15 cellular contexts compared by ENCODE assay signal in genomic region chr21:41441546-41441945, GRCh38. TPM values are rescaled to one million over a fixed set of nuclear protein-coding genes. Genes with fewer than 3 reads are reported as not detected.
DNase-seq lines count a peak whose midpoint lies in the region; ATAC-seq and TF ChIP-seq lines count a peak whose summit lies in the region.
"Had no signal": no experiment of that assay in that cellular context is flagged by ENCODE, and none has a peak within 500 bp of the region (broad histone marks: within the 10 kb centered on the region; RNA-seq: fewer than 3 reads in every experiment).

No MANE protein-coding gene starts in this region.

- H3K4me2 ChIP-seq in GM23338, result no peak overlapping the region
- no peak overlapping the region for H3K4me2 ChIP-seq in smooth muscle cell

- H3K9me2 ChIP-seq in GM23338 (ENCODE audit: insufficient read depth), result no peaks in the 10 kb centered on the region

- H3K36me3 Mint-ChIP-seq in effector memory CD8-positive, alpha-beta T cell (ENCODE audit: insufficient read depth), result peaks cover 55% of the 10 kb centered on the region
- H3K36me3 Mint-ChIP-seq in GM23338 (ENCODE audit: low read depth), result peaks cover 5% of the 10 kb centered on the region

- no peaks in the 10 kb centered on the region for H3K4me1 Mint-ChIP-seq in effector memory CD8-positive, alpha-beta T cell (ENCODE audit: low read depth in 2 of 2)
- peaks cover 8% of the 10 kb centered on the region; the same call in 1 of the 3 replicates for H3K4me1 Mint-ChIP-seq in GM23338
- H3K4me1 Mint-ChIP-seq: B cell had no signal

- H4K20me1 ChIP-seq in GM23338 (replicated peaks; ENCODE audit: insufficient read depth), result no peaks in the 10 kb centered on the region
- H4K20me1 ChIP-seq in smooth muscle cell (ENCODE audit: low read depth), result no peaks in the 10 kb centered on the region

- no peaks in the 10 kb centered on the region for H3K27me3 Mint-ChIP-seq in effector memory CD8-positive, alpha-beta T cell
- peaks cover 4% of the 10 kb centered on the region for H3K27me3 Mint-ChIP-seq in GM23338 (ENCODE audit: insufficient read depth, low read depth, poor library complexity)
- H3K27me3 Mint-ChIP-seq: B cell; CD4-positive, alpha-beta memory T cell had no signal

- H3K4me3 Mint-ChIP-seq in effector memory CD8-positive, alpha-beta T cell, result peak overlapping the region in 1 of 2 donors; percentile 13
- no peak overlapping the region for H3K4me3 Mint-ChIP-seq in GM23338
- H3K4me3 Mint-ChIP-seq: B cell; CD4-positive, alpha-beta memory T cell had no signal

- ATAC-seq in effector memory CD8-positive, alpha-beta T cell (replicated peaks), result no peak
- no peak for ATAC-seq in GM23338

- no peaks in the 10 kb centered on the region for H3F3A ChIP-seq in GM23338 (replicated peaks; ENCODE audit: low read depth)
- no peaks in the 10 kb centered on the region for H3F3A ChIP-seq in smooth muscle cell (ENCODE audit: low read depth)

- H3K27me3 ChIP-seq in GM23338 (ENCODE audit: insufficient read depth) (no peaks in the 10 kb centered on the region), smooth muscle cell (ENCODE audit: low read depth) (no peaks in the 10 kb centered on the region)

- H3K36me3 ChIP-seq in GM23338 (ENCODE audit: insufficient read depth) (no peaks in the 10 kb centered on the region), smooth muscle cell (ENCODE audit: low read depth) (no peaks in the 10 kb centered on the region)

- no peak for TF ChIP-seq CTCF in GM23338 (conservative IDR thresholded peaks at IDR 0.05; ENCODE audit: low read depth in 2 of 2)
- no peak for TF ChIP-seq CTCF in smooth muscle cell (IDR thresholded peaks at IDR 0.05; ENCODE audit: borderline replicate concordance, insufficient read depth, poor library complexity, severe bottlenecking)

- H3K27ac ChIP-seq in GM23338 (ENCODE audit: low read depth), result no peak overlapping the region
- H3K27ac ChIP-seq in smooth muscle cell (ENCODE audit: low read depth), result no peak overlapping the region
- H3K27ac ChIP-seq: GM23248 had no signal

- H3K9me3 ChIP-seq in smooth muscle cell (replicated peaks; ENCODE audit: low read depth), result no peaks in the 10 kb centered on the region

- 95% methylated on average over 14 of the region's 14 CpGs for WGBS in smooth muscle cell (ENCODE audit: low lambda C conversion rate)

- TF ChIP-seq POLR2A in GM19193 (IDR thresholded peaks at IDR 0.05; ENCODE audit: extremely low read depth, insufficient read depth, insufficient read length), result peak; percentile 30

- peak; percentile 49 for DNase-seq in activated effector memory CD4-positive, alpha-beta T cell treated with anti-CD3 and anti-CD28 coated beads, Interleukin-2, amount 50 U/mL, for 16 hours
- DNase-seq in activated effector memory CD4-positive, alpha-beta T cell treated with Interleukin-2 at 50 U/mL for 16 hours, result no peak
- no peak for DNase-seq in effector memory CD8-positive, alpha-beta T cell
- no peak for DNase-seq in NCI-H510A treated with DMSO at 0.1 percent for 48 hours (lab: John Stamatoyannopoulos, UW)
- no peak for DNase-seq in GM23338 (ENCODE audit: low spot score)
- DNase-seq in smooth muscle cell (lab: John Stamatoyannopoulos, UW; ENCODE audit: unreplicated experiment), result no peak
- DNase-seq: C1 segment of cervical spinal cord; CD4-positive, alpha-beta memory T cell; DND-41; GDM1; GM23248; H7; IMR-90 had no signal

- no peak overlapping the region for H3K4me3 ChIP-seq in GM23338
- no peak overlapping the region for H3K4me3 ChIP-seq in smooth muscle cell
- H3K4me3 ChIP-seq: GM23248 had no signal

- H3K9me3 Mint-ChIP-seq in effector memory CD8-positive, alpha-beta T cell, result no peaks in the 10 kb centered on the region
- no peaks in the 10 kb centered on the region for H3K9me3 Mint-ChIP-seq in GM23338
- H3K9me3 Mint-ChIP-seq: CD4-positive, alpha-beta memory T cell had no signal

- H2AFZ ChIP-seq in GM23338, result no peak overlapping the region
- H2AFZ ChIP-seq in smooth muscle cell (ENCODE audit: low read depth), result no peak overlapping the region
- H2AFZ ChIP-seq: GM23248 had no signal

- H3K27ac Mint-ChIP-seq in effector memory CD8-positive, alpha-beta T cell, result peak overlapping the region; percentile 9 to 86
- H3K27ac Mint-ChIP-seq in GM23338, result no peak overlapping the region
- H3K27ac Mint-ChIP-seq: B cell had no signal

- H3K9ac ChIP-seq in smooth muscle cell (ENCODE audit: low read depth), result no peak overlapping the region
- H3K9ac ChIP-seq: GM23248 had no signal

- H3K4me1 ChIP-seq in GM23338 (ENCODE audit: insufficient read depth) (no peaks in the 10 kb centered on the region), smooth muscle cell (ENCODE audit: low read depth) (no peaks in the 10 kb centered on the region)

- no peaks in the 10 kb centered on the region for H3K79me2 ChIP-seq in GM23338 (replicated peaks; ENCODE audit: insufficient read depth)
- no peaks in the 10 kb centered on the region for H3K79me2 ChIP-seq in smooth muscle cell (ENCODE audit: low read depth)

TF ChIP-seq in GM23338, 12 proteins besides CTCF, POLR2A, EP300 and RAD21:
- TF ChIP-seq ZNF331 (CRISPR knock-in tag; IDR thresholded peaks at IDR 0.05; ENCODE audit: low read depth) (no peak), POLR2AphosphoS5 (IDR thresholded peaks at IDR 0.05; ENCODE audit: low read depth) (no peak), NANOG (IDR thresholded peaks at IDR 0.05; ENCODE audit: borderline replicate concordance) (no peak)
- TF ChIP-seq, protein P1, sequence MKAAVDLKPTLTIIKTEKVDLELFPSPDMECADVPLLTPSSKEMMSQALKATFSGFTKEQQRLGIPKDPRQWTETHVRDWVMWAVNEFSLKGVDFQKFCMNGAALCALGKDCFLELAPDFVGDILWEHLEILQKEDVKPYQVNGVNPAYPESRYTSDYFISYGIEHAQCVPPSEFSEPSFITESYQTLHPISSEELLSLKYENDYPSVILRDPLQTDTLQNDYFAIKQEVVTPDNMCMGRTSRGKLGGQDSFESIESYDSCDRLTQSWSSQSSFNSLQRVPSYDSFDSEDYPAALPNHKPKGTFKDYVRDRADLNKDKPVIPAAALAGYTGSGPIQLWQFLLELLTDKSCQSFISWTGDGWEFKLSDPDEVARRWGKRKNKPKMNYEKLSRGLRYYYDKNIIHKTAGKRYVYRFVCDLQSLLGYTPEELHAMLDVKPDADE (IDR thresholded peaks at IDR 0.05), result no peak

RNA-seq across cellular contexts. Expression of gene MX1, which starts 15.5 kb away (rescaled TPM):
- total RNA-seq in GM23338 (2014; rRNA removed; shearing (Covaris generic)), result 5.4 and 6.5 TPM in 2 replicates
- 2.1 and 3.1 TPM in 2 replicates for polyA plus RNA-seq in GM23338 (2016; fragmentation: Nextera tagmentation; extraction: Ambion mirVana)
- total RNA-seq in smooth muscle cell, result 1.3 and 4.6 TPM in 2 replicates
- polyA plus RNA-seq in smooth muscle cell, result 2.0 and 3.5 TPM in 2 replicates
